8 cellular contexts compared by ENCODE assay signal in genomic region chr1:108560430-108561144, GRCh38. TPM values are rescaled to one million over a fixed set of nuclear protein-coding genes. Genes with fewer than 3 reads are reported as not detected.
DNase-seq lines count a peak whose midpoint lies in the region; ATAC-seq and TF ChIP-seq lines count a peak whose summit lies in the region.

No MANE protein-coding gene starts in this region.

- intact Hi-C loops in PC-9 (cut with micrococcal nuclease; ENCODE audit: unreplicated experiment): loop anchor here (1.0 kb wide), 1 partner anchor 48 kb away; no protein-coding TSS in a partner anchor
- intact Hi-C loops in activated T-helper 1 cell treated with anti-CD3 and anti-CD28 coated beads, Interleukin-12 subunit alpha, Interleukin-12 subunit beta, Interleukin-2, Interleukin-4 antibody, amounts not matched to agents 30 ng/mL and 10 ng/mL and 1 ng/mL, durations not matched to agents 14 hours and 24 hours and 36 hours (cut with micrococcal nuclease): loop anchor here (1.0 to 10.0 kb wide), 9 partner anchors 31 to 778 kb away; partner anchors contain the start of gene STXBP3
- intact Hi-C loops in uterus (cut with DNase I; ENCODE audit: low total_unique reads): no loop called here

- H3K4me3 ChIP-seq in PC-9: peak overlapping the region; percentile 69
- H3K4me3 ChIP-seq in neuronal stem cell (ENCODE audit: low read length in 2 of 2): peak overlapping the region; percentile 70 to 78
- peak overlapping the region; percentile 51 to 68 for H3K4me3 ChIP-seq in uterus

- peaks cover 31% of the 10 kb centered on the region for H3K4me1 Mint-ChIP-seq in activated T-helper 1 cell treated with anti-CD3 and anti-CD28 coated beads, Interleukin-12 subunit alpha, Interleukin-12 subunit beta, Interleukin-2, Interleukin-4 antibody, amounts not matched to agents 30 ng/mL and 10 ng/mL and 1 ng/mL, durations not matched to agents 14 hours and 24 hours and 36 hours (ENCODE audit: low read depth)

- H3K4me2 ChIP-seq in PC-9 (peak overlapping the region; percentile 78), neuronal stem cell (ENCODE audit: insufficient read depth, low read length, poor library complexity, severe bottlenecking) (peak overlapping the region; percentile 59)

- peak; percentile 61 for DNase-seq in CMK (ENCODE audit: low read depth)
- peak; percentile 56 for DNase-seq in HS-27A (ENCODE audit: low read depth)
- DNase-seq in PC-9: peak; percentile 48 to 55
- DNase-seq in activated T-helper 1 cell treated with anti-CD3 and anti-CD28 coated beads, Interleukin-12 subunit alpha, Interleukin-12 subunit beta, Interleukin-2, Interleukin-4 antibody, amounts not matched to agents 30 ng/mL and 10 ng/mL and 1 ng/mL, durations not matched to agents 14 hours and 24 hours and 36 hours (ENCODE audit: low spot score): peak; percentile 14
- DNase-seq in foreskin keratinocyte: peak in 1 of 2 donors; percentile 36
- DNase-seq in neuronal stem cell (ENCODE audit: low spot score): no peak
- DNase-seq in uterus: peak; percentile 35 to 42

- H3K9ac ChIP-seq in neuronal stem cell (ENCODE audit: low read depth, low read length, poor library complexity): peak overlapping the region; percentile 85

- H3K4ac ChIP-seq in neuronal stem cell (ENCODE audit: low read length): no peak overlapping the region

- no peaks in the 10 kb centered on the region for H3K27me3 ChIP-seq in PC-9 (ENCODE audit: insufficient read depth, low read depth)
- no peaks in the 10 kb centered on the region for H3K27me3 ChIP-seq in foreskin keratinocyte
- peaks cover 0 to 19% (median 0%) of the 10 kb centered on the region in 3 experiments for H3K27me3 ChIP-seq in neuronal stem cell (ENCODE audit: control insufficient read depth in 3 of 3, insufficient read depth in 3 of 3, low read depth in 1 of 3, low read length in 3 of 3)
- H3K27me3 ChIP-seq in uterus: no peaks in the 10 kb centered on the region

- H2BK5ac ChIP-seq in neuronal stem cell (ENCODE audit: low read length): no peak overlapping the region

- H3K23ac ChIP-seq in neuronal stem cell (ENCODE audit: low read depth, low read length, poor library complexity): no peak overlapping the region

- peak overlapping the region; percentile 88 for H2AFZ ChIP-seq in PC-9
- peak overlapping the region; percentile 95 for H2AFZ ChIP-seq in neuronal stem cell (ENCODE audit: low read length)

- ATAC-seq in GM19455 (IDR thresholded peaks at IDR 0.05; ENCODE audit: unreplicated experiment) (peak; percentile 30), foreskin keratinocyte (peak; percentile 62)

- POLR2A ChIA-PET in PC-9 (lab: Charles Lee; ENCODE audit: unreplicated experiment): interaction anchor here (0.5 to 0.6 kb wide), 2 partner anchors 78 to 527 kb away, joined by 3 read pairs; no protein-coding TSS in a partner anchor

- peak overlapping the region; percentile 79 for H3K14ac ChIP-seq in neuronal stem cell (ENCODE audit: low read length)

- H2BK12ac ChIP-seq in neuronal stem cell (ENCODE audit: low read length): no peak overlapping the region

- H3K9me2 ChIP-seq in PC-9 (ENCODE audit: insufficient read depth): no peaks in the 10 kb centered on the region

- no peak overlapping the region for H4K8ac ChIP-seq in neuronal stem cell (ENCODE audit: low read depth, low read length)

- H3K4me3 Mint-ChIP-seq in activated T-helper 1 cell treated with anti-CD3 and anti-CD28 coated beads, Interleukin-12 subunit alpha, Interleukin-12 subunit beta, Interleukin-2, Interleukin-4 antibody, amounts not matched to agents 30 ng/mL and 10 ng/mL and 1 ng/mL, durations not matched to agents 14 hours and 24 hours and 36 hours: peak overlapping the region; percentile 92

- CTCF ChIA-PET in PC-9 (lab: Charles Lee): interaction anchor here (0.6 to 1.8 kb wide), 11 partner anchors 26 to 779 kb away, joined by 3 to 6 read pairs (median 4); partner anchors contain the start of gene SLC25A24

- peak overlapping the region; percentile 78 for H3K18ac ChIP-seq in neuronal stem cell (ENCODE audit: low read length)

- 0 out of 2 replicates have a peak, but pooled peaks cover 13% of the 10 kb centered on the region for H3K79me2 ChIP-seq in PC-9 (ENCODE audit: low read depth)

- H3K36me3 Mint-ChIP-seq in activated T-helper 1 cell treated with anti-CD3 and anti-CD28 coated beads, Interleukin-12 subunit alpha, Interleukin-12 subunit beta, Interleukin-2, Interleukin-4 antibody, amounts not matched to agents 30 ng/mL and 10 ng/mL and 1 ng/mL, durations not matched to agents 14 hours and 24 hours and 36 hours (ENCODE audit: low read depth): no peaks in the 10 kb centered on the region

- no peaks in the 10 kb centered on the region for H4K20me1 ChIP-seq in PC-9 (ENCODE audit: insufficient read depth)

- H3K9me3 ChIP-seq in PC-9 (ENCODE audit: insufficient read depth, low read depth): no peaks in the 10 kb centered on the region
- H3K9me3 ChIP-seq in neuronal stem cell (replicated peaks in 1 of 2; ENCODE audit: control insufficient read depth in 2 of 2, insufficient read depth in 1 of 2, low read depth in 1 of 2, low read length in 2 of 2): no peaks in the 10 kb centered on the region
- no peaks in the 10 kb centered on the region for H3K9me3 ChIP-seq in uterus

- TF ChIP-seq POLR2A in uterus (IDR thresholded peaks at IDR 0.05): no peak

- no peak overlapping the region for H2BK120ac ChIP-seq in neuronal stem cell (ENCODE audit: low read depth, low read length)

- no peaks in the 10 kb centered on the region for H3K9me3 Mint-ChIP-seq in activated T-helper 1 cell treated with anti-CD3 and anti-CD28 coated beads, Interleukin-12 subunit alpha, Interleukin-12 subunit beta, Interleukin-2, Interleukin-4 antibody, amounts not matched to agents 30 ng/mL and 10 ng/mL and 1 ng/mL, durations not matched to agents 14 hours and 24 hours and 36 hours

- peak overlapping the region; percentile 83 for H3K27ac Mint-ChIP-seq in activated T-helper 1 cell treated with anti-CD3 and anti-CD28 coated beads, Interleukin-12 subunit alpha, Interleukin-12 subunit beta, Interleukin-2, Interleukin-4 antibody, amounts not matched to agents 30 ng/mL and 10 ng/mL and 1 ng/mL, durations not matched to agents 14 hours and 24 hours and 36 hours

- no peaks in the 10 kb centered on the region; the same call in 1 of the 2 replicates for H3F3A ChIP-seq in PC-9 (ENCODE audit: insufficient read depth, low read depth)

- TSS peak; percentile 85 for BruUV-seq in PC-9 (replicated peaks; lab: Mats Ljungman, UMichigan)

- H3K4me1 ChIP-seq in PC-9 (replicated peaks; ENCODE audit: insufficient read depth): peaks cover 26% of the 10 kb centered on the region
- peaks cover 12% of the 10 kb centered on the region for H3K4me1 ChIP-seq in foreskin keratinocyte
- H3K4me1 ChIP-seq in neuronal stem cell (ENCODE audit: control insufficient read depth in 2 of 2, insufficient read depth in 1 of 2, low read depth in 1 of 2, low read length in 2 of 2): peaks cover 1 to 6% of the 10 kb centered on the region in 2 donors
- H3K4me1 ChIP-seq in uterus: peaks cover 9 to 11% of the 10 kb centered on the region in 2 donors

- H3K27me3 Mint-ChIP-seq in activated T-helper 1 cell treated with anti-CD3 and anti-CD28 coated beads, Interleukin-12 subunit alpha, Interleukin-12 subunit beta, Interleukin-2, Interleukin-4 antibody, amounts not matched to agents 30 ng/mL and 10 ng/mL and 1 ng/mL, durations not matched to agents 14 hours and 24 hours and 36 hours (ENCODE audit: insufficient read depth): no peaks in the 10 kb centered on the region

- no CpG with 5 or more reads among the region's 22 CpGs for WGBS in neuronal stem cell (ENCODE audit: extremely low coverage in 2 of 2, insufficient read length in 2 of 2, insufficient replicate concordance in 1 of 2), 2 donors

- H2AK5ac ChIP-seq in neuronal stem cell (ENCODE audit: low read depth, low read length): no peak overlapping the region

- no peaks in the 10 kb centered on the region for H3K36me3 ChIP-seq in PC-9 (ENCODE audit: low read depth)
- H3K36me3 ChIP-seq in neuronal stem cell (replicated peaks in 1 of 2; ENCODE audit: control insufficient read depth in 2 of 2, insufficient read depth in 2 of 2, low read length in 2 of 2): no peaks in the 10 kb centered on the region
- no peaks in the 10 kb centered on the region for H3K36me3 ChIP-seq in uterus

- no peak overlapping the region for H4K91ac ChIP-seq in neuronal stem cell (ENCODE audit: low read depth, low read length, poor library complexity)

- H3K79me1 ChIP-seq in neuronal stem cell (ENCODE audit: low read depth, low read length): no peaks in the 10 kb centered on the region

- no peak overlapping the region for H3K27ac ChIP-seq in PC-9
- H3K27ac ChIP-seq in foreskin keratinocyte: no peak overlapping the region
- H3K27ac ChIP-seq in neuronal stem cell (replicated peaks; ENCODE audit: low read length): no peak overlapping the region
- H3K27ac ChIP-seq in uterus: peak overlapping the region; percentile 72 to 82

- peak overlapping the region; percentile 12 for H2BK15ac ChIP-seq in neuronal stem cell (ENCODE audit: low read length)

- TF ChIP-seq CTCF in PC-9 (conservative IDR thresholded peaks at IDR 0.05) (no peak; the same call in 1 of the 2 replicates), foreskin keratinocyte (conservative IDR thresholded peaks at IDR 0.05) (no peak), uterus (IDR thresholded peaks at IDR 0.05) (no peak)

RNA-seq across cellular contexts. Expression of gene EEIG2, which starts 0.7 kb away (rescaled TPM):
- 31.6 and 31.9 TPM in 2 replicates for total RNA-seq in PC-9 (2021)
- total RNA-seq in activated T-helper 1 cell treated with anti-CD3 and anti-CD28 coated beads, Interleukin-12 subunit alpha, Interleukin-12 subunit beta, Interleukin-2, Interleukin-4 antibody, amounts not matched to agents 30 ng/mL and 10 ng/mL and 1 ng/mL, durations not matched to agents 14 hours and 24 hours and 36 hours: 16.7 and 18.5 TPM in 2 replicates
- total RNA-seq in foreskin keratinocyte: 3.2 and 3.6 TPM in 2 replicates
- 0.75 and 0.78 TPM in 2 replicates for polyA plus RNA-seq in foreskin keratinocyte
- polyA plus RNA-seq in neuronal stem cell (2013, experiment 1 of 2): 5.3 TPM
- 5.4 TPM for polyA plus RNA-seq in neuronal stem cell (2013, experiment 2 of 2)
- total RNA-seq in uterus: 10 to 100 TPM in 3 of 4 donors, 1 to 10 TPM in 1; 1.3 to 55.4 (median 13.1) TPM

Comparison
In these comparisons a context has a peak if more than half of its experiments do, and no peak if none do; other contexts are left out.
1. H3K27ac ChIP-seq: peak in uterus (2 of 2); none in PC-9 (single experiment), foreskin keratinocyte (single experiment) and neuronal stem cell (single experiment).
2. Peak in every context shown above with its lines, with median percentiles within 50 percentile points of each other: H3K4me3 ChIP-seq.